Comparison of ENCODE assay signal across 8 cellular contexts in genomic region chrX:103376979-103377324, GRCh38. TPM values are rescaled to one million over a fixed set of nuclear protein-coding genes. Genes with fewer than 3 reads are reported as not detected.
DNase-seq lines count a peak whose midpoint lies in the region; ATAC-seq, FAIRE-seq and TF ChIP-seq lines count a peak whose summit lies in the region.

No MANE protein-coding gene starts in this region.

- no peaks in the 10 kb centered on the region for H3K36me3 Mint-ChIP-seq in activated T-helper 2 cell treated with anti-CD3 and anti-CD28 coated beads, Interferon-gamma antibody, Interleukin-2, Interleukin-4, amounts not matched to agents 10 μg/mL and 5 μg/mL and 100 μg/mL, durations not matched to agents 14 hours and 24 hours and 36 hours (ENCODE audit: low read depth)

- H3K9me3 ChIP-seq in BLaER1 = 0 out of 2 replicates have a peak, but pooled peaks cover 3% of the 10 kb centered on the region
- no peaks in the 10 kb centered on the region for H3K9me3 ChIP-seq in HUES64 (ENCODE audit: insufficient read depth, low read depth, low read length)
- H3K9me3 ChIP-seq in heart left ventricle = no peaks in the 10 kb centered on the region

- no peak for TF ChIP-seq CTCF in heart left ventricle (IDR thresholded peaks at IDR 0.05)

- peaks cover 5% of the 10 kb centered on the region; the same call in 1 of the 2 replicates for H3K4me1 ChIP-seq in BLaER1
- 0 out of 2 replicates have a peak, but pooled peaks cover 6% of the 10 kb centered on the region for H3K4me1 ChIP-seq in HUES64 (ENCODE audit: insufficient read depth, low read length)
- peaks cover 0 to 6% (median 0%) of the 10 kb centered on the region in 12 donors for H3K4me1 ChIP-seq in heart left ventricle

- H3K27ac Mint-ChIP-seq in activated T-helper 2 cell treated with anti-CD3 and anti-CD28 coated beads, Interferon-gamma antibody, Interleukin-2, Interleukin-4, amounts not matched to agents 10 μg/mL and 5 μg/mL and 100 μg/mL, durations not matched to agents 14 hours and 24 hours and 36 hours = no peak overlapping the region

- peak overlapping the region; percentile 72 for H3K4me3 Mint-ChIP-seq in activated T-helper 2 cell treated with anti-CD3 and anti-CD28 coated beads, Interferon-gamma antibody, Interleukin-2, Interleukin-4, amounts not matched to agents 10 μg/mL and 5 μg/mL and 100 μg/mL, durations not matched to agents 14 hours and 24 hours and 36 hours (ENCODE audit: low read depth)

- H3K36me3 ChIP-seq in BLaER1 (peaks cover 5% of the 10 kb centered on the region; the same call in 1 of the 2 replicates), HUES64 (ENCODE audit: insufficient read depth, low read length) (peaks cover 35% of the 10 kb centered on the region), heart left ventricle (peaks cover 0 to 9% (median 0%) of the 10 kb centered on the region in 9 donors)

- H3K4me1 Mint-ChIP-seq in activated T-helper 2 cell treated with anti-CD3 and anti-CD28 coated beads, Interferon-gamma antibody, Interleukin-2, Interleukin-4, amounts not matched to agents 10 μg/mL and 5 μg/mL and 100 μg/mL, durations not matched to agents 14 hours and 24 hours and 36 hours (ENCODE audit: low read depth) = peaks cover 6% of the 10 kb centered on the region

- H3K27ac ChIP-seq in BLaER1 (peak overlapping the region; percentile 50; the same call in 1 of the 2 replicates), HUES64 (ENCODE audit: low read depth, low read length) (peak overlapping the region; percentile 98), heart left ventricle (peak overlapping the region in 11 of 12 donors; percentile 52 to 88 (median 80))

- H3K27me3 Mint-ChIP-seq in activated T-helper 2 cell treated with anti-CD3 and anti-CD28 coated beads, Interferon-gamma antibody, Interleukin-2, Interleukin-4, amounts not matched to agents 10 μg/mL and 5 μg/mL and 100 μg/mL, durations not matched to agents 14 hours and 24 hours and 36 hours (ENCODE audit: low read depth) = peaks cover 6% of the 10 kb centered on the region

- peak overlapping the region; percentile 69 for H3K4me2 ChIP-seq in BLaER1

- peak overlapping the region; percentile 30; the same call in 1 of the 2 replicates for H3K9ac ChIP-seq in BLaER1
- H3K9ac ChIP-seq in HUES64 (ENCODE audit: low read depth, low read length) = peak overlapping the region; percentile 90

- H3K9me3 Mint-ChIP-seq in activated T-helper 2 cell treated with anti-CD3 and anti-CD28 coated beads, Interferon-gamma antibody, Interleukin-2, Interleukin-4, amounts not matched to agents 10 μg/mL and 5 μg/mL and 100 μg/mL, durations not matched to agents 14 hours and 24 hours and 36 hours = no peaks in the 10 kb centered on the region

- H4K20me1 ChIP-seq in BLaER1 = no peaks in the 10 kb centered on the region

- H3K27me3 ChIP-seq in BLaER1 = no peaks in the 10 kb centered on the region
- no peaks in the 10 kb centered on the region for H3K27me3 ChIP-seq in HUES64 (ENCODE audit: insufficient read depth, low read length)
- peaks cover 0 to 12% (median 0%) of the 10 kb centered on the region in 9 donors for H3K27me3 ChIP-seq in heart left ventricle

- intact Hi-C loops in activated T-helper 2 cell treated with anti-CD3 and anti-CD28 coated beads, Interferon-gamma antibody, Interleukin-2, Interleukin-4, amounts not matched to agents 10 μg/mL and 5 μg/mL and 100 μg/mL, durations not matched to agents 14 hours and 24 hours and 36 hours (cut with micrococcal nuclease) = no loop called here
- intact Hi-C loops in heart left ventricle (cut with DNase I) = no loop called here

- peak overlapping the region; percentile 75 for H3K4me3 ChIP-seq in BLaER1
- peak overlapping the region; percentile 77 for H3K4me3 ChIP-seq in HUES64 (ENCODE audit: low read length)
- peak overlapping the region; percentile 48 to 89 (median 72) for H3K4me3 ChIP-seq in heart left ventricle

- no peak for DNase-seq in activated T-helper 2 cell treated with anti-CD3 and anti-CD28 coated beads, Interferon-gamma antibody, Interleukin-2, Interleukin-4, amounts not matched to agents 10 μg/mL and 5 μg/mL and 100 μg/mL, durations not matched to agents 14 hours and 24 hours and 36 hours (ENCODE audit: low spot score)
- DNase-seq in heart left ventricle (peak in 3 of 5 donors; percentile 7 to 47 (median 26)), retina (peak; percentile 48), RCC 7860 (ENCODE audit: low spot score) (no peak), globus pallidus (ENCODE audit: low spot score) (no peak)

- no peak for FAIRE-seq in RCC 7860 (lab: Jason Lieb, UNC)

- ATAC-seq in heart left ventricle (peak in 3 of 4 donors; percentile 59 to 71 (median 65)), GM21576 (IDR thresholded peaks at IDR 0.05; ENCODE audit: unreplicated experiment) (no peak)

- 0% methylated on average over 2 of the region's 19 CpGs for WGBS in HUES64
- WGBS in heart left ventricle, 4 donors = 0 to 55% (median 18%) methylated on average over 17 to 19 of the region's 19 CpGs

- no peak for TF ChIP-seq POLR2A in heart left ventricle (IDR thresholded peaks at IDR 0.05)

RNA-seq across cellular contexts. Expression of gene BEX3, which starts 0.6 kb away (rescaled TPM):
- 401 TPM for polyA plus RNA-seq in HUES64 (2013, experiment 1 of 2)
- polyA plus RNA-seq in HUES64 (2013, experiment 2 of 2) = 452 TPM
- 7.0 and 8.4 TPM in 2 replicates for total RNA-seq in activated T-helper 2 cell treated with anti-CD3 and anti-CD28 coated beads, Interferon-gamma antibody, Interleukin-2, Interleukin-4, amounts not matched to agents 10 μg/mL and 5 μg/mL and 100 μg/mL, durations not matched to agents 14 hours and 24 hours and 36 hours
- total RNA-seq in heart left ventricle = 100 to 1,000 TPM; 109 to 153 (median 122) TPM
- polyA plus RNA-seq in heart left ventricle = 10 to 100 TPM; 74.4 to 85.3 TPM

RNA-seq across cellular contexts. Expression of gene TCEAL9, which starts 20.6 kb away (rescaled TPM):
- polyA plus RNA-seq in HUES64 (2013, experiment 1 of 2) = 66.1 TPM
- polyA plus RNA-seq in HUES64 (2013, experiment 2 of 2) = 99.9 TPM
- total RNA-seq in activated T-helper 2 cell treated with anti-CD3 and anti-CD28 coated beads, Interferon-gamma antibody, Interleukin-2, Interleukin-4, amounts not matched to agents 10 μg/mL and 5 μg/mL and 100 μg/mL, durations not matched to agents 14 hours and 24 hours and 36 hours = 0.73 and 0.97 TPM in 2 replicates
- 10 to 100 TPM; 15.7 to 60.3 (median 27.1) TPM for total RNA-seq in heart left ventricle
- polyA plus RNA-seq in heart left ventricle = 10 to 100 TPM; 56.5 to 59.7 TPM

RNA-seq across cellular contexts. Expression of gene TCEAL7, which starts 46.9 kb away (rescaled TPM):
- polyA plus RNA-seq in HUES64 (2013, experiment 1 of 2) = 11.6 TPM
- polyA plus RNA-seq in HUES64 (2013, experiment 2 of 2) = 23.7 TPM
- not detected in 2 replicates for total RNA-seq in activated T-helper 2 cell treated with anti-CD3 and anti-CD28 coated beads, Interferon-gamma antibody, Interleukin-2, Interleukin-4, amounts not matched to agents 10 μg/mL and 5 μg/mL and 100 μg/mL, durations not matched to agents 14 hours and 24 hours and 36 hours
- total RNA-seq in heart left ventricle = 1 to 10 TPM; 1.5 to 5.8 (median 3.1) TPM
- 1 to 10 TPM; 2.6 to 3.1 TPM for polyA plus RNA-seq in heart left ventricle

Comparison
In these comparisons a context has a peak if more than half of its experiments do, and no peak if none do; other contexts are left out.
1. DNase-seq: peak in heart left ventricle (3 of 5) and retina (single experiment); none in activated T-helper 2 cell treated with anti-CD3 and anti-CD28 coated beads, Interferon-gamma antibody, Interleukin-2, Interleukin-4, amounts not matched to agents 10 μg/mL and 5 μg/mL and 100 μg/mL, durations not matched to agents 14 hours and 24 hours and 36 hours (single experiment), RCC 7860 (single experiment) and globus pallidus (single experiment).
2. RNA of gene BEX3, which starts 0.6 kb away (total RNA-seq): 109 to 153 TPM in heart left ventricle; 7.0 to 8.4 TPM in activated T-helper 2 cell treated with anti-CD3 and anti-CD28 coated beads, Interferon-gamma antibody, Interleukin-2, Interleukin-4, amounts not matched to agents 10 μg/mL and 5 μg/mL and 100 μg/mL, durations not matched to agents 14 hours and 24 hours and 36 hours; every median in the first group is over 10 times any median in the second.
3. Peak in every context shown above with its lines, with median percentiles within 50 percentile points of each other: H3K27ac ChIP-seq and H3K4me3 ChIP-seq.